ENCODE assay signal across 25 cellular contexts in genomic region chr11:63179446-63180068, GRCh38. TPM values are rescaled to one million over a fixed set of nuclear protein-coding genes. Genes with fewer than 3 reads are reported as not detected.
DNase-seq lines count a peak whose midpoint lies in the region; ATAC-seq and TF ChIP-seq lines count a peak whose summit lies in the region.
"Had no signal": no experiment of that assay in that cellular context is flagged by ENCODE, and none has a peak within 500 bp of the region (broad histone marks: within the 10 kb centered on the region; RNA-seq: fewer than 3 reads in every experiment).

No MANE protein-coding gene starts in this region.

- H3K4me1 ChIP-seq in A673 (ENCODE audit: insufficient read depth, low read length, poor library complexity, severe bottlenecking) (peaks cover 32% of the 10 kb centered on the region), HUES64 (ENCODE audit: insufficient read depth, low read length) (peaks cover 25% of the 10 kb centered on the region), endodermal cell (ENCODE audit: control insufficient read depth, insufficient read depth, low read length) (no peaks in the 10 kb centered on the region)
- H3K4me1 ChIP-seq: SJCRH30 had no signal

- CTCF ChIA-PET in A673 (lab: Charles Lee), result interaction anchor here (1.1 to 1.2 kb wide), 2 partner anchors 144 to 274 kb away, joined by 3 to 4 read pairs; no protein-coding TSS in a partner anchor

- intact Hi-C loops in A673 (cut with micrococcal nuclease; ENCODE audit: unreplicated experiment), result no loop called here

- H3K9ac ChIP-seq in HUES64 (ENCODE audit: low read depth, low read length) (peak overlapping the region; percentile 13; the same call in 1 of the 2 replicates), endodermal cell (ENCODE audit: extremely low read depth, low read length, poor library complexity, severe bottlenecking) (no peak overlapping the region)
- H3K9ac ChIP-seq: GM23248 had no signal

- H3K9me3 ChIP-seq in A673 (ENCODE audit: low read depth, low read length, poor library complexity, severe bottlenecking) (peaks cover 4% of the 10 kb centered on the region), HUES64 (ENCODE audit: insufficient read depth, low read depth, low read length) (peaks cover 3% of the 10 kb centered on the region; the same call in 1 of the 2 replicates), endodermal cell (ENCODE audit: control insufficient read depth, low read length) (peaks cover 7% of the 10 kb centered on the region)
- H3K9me3 ChIP-seq: SJCRH30 had no signal

- TF ChIP-seq CTCF in A673 (conservative IDR thresholded peaks at IDR 0.05; ENCODE audit: low read depth, low read length) (no peak), endodermal cell (conservative IDR thresholded peaks at IDR 0.05) (no peak), foreskin fibroblast (IDR thresholded peaks at IDR 0.05; ENCODE audit: low read depth, low read length) (no peak)

- BruUV-seq in A673 (replicated peaks; lab: Mats Ljungman, UMichigan), result no TSS peak

- 22% methylated on average over 1 of the region's 1 CpG for WGBS in HUES64
- 40 to 63% methylated on average over 1 of the region's 1 CpG for WGBS in endodermal cell (ENCODE audit: insufficient coverage in 1 of 2, insufficient read length in 1 of 2), 2 experiments

- H3K4me3 ChIP-seq in A673 (ENCODE audit: low read depth, low read length, poor library complexity, severe bottlenecking) (no peak overlapping the region), HUES64 (ENCODE audit: low read length) (no peak overlapping the region), endodermal cell (ENCODE audit: low read length) (no peak overlapping the region), foreskin fibroblast (ENCODE audit: low read depth in 1 of 2, low read length in 2 of 2) (no peak overlapping the region)
- H3K4me3 ChIP-seq: GM23248, SJCRH30 had no signal

- no peaks in the 10 kb centered on the region for H3K27me3 Mint-ChIP-seq in endodermal cell (ENCODE audit: insufficient read depth)
- H3K27me3 Mint-ChIP-seq in T-helper 2 cell treated with Interferon-gamma antibody and Interleukin-4, amounts not matched to agents 5 μg/mL and 100 μg/mL, for 36 hours (ENCODE audit: low read depth), result no peaks in the 10 kb centered on the region

- H3K4me3 Mint-ChIP-seq in endodermal cell, result no peak overlapping the region
- H3K4me3 Mint-ChIP-seq in T-helper 2 cell treated with Interferon-gamma antibody and Interleukin-4, amounts not matched to agents 5 μg/mL and 100 μg/mL, for 36 hours, result no peak overlapping the region

- POLR2A ChIA-PET in A673 (lab: Charles Lee; ENCODE audit: low non-redundant PET), result interaction anchor here (0.6 kb wide), 1 partner anchor 64 kb away, joined by 6 read pairs; no protein-coding TSS in a partner anchor

- peaks cover 8% of the 10 kb centered on the region for H3K4me1 Mint-ChIP-seq in endodermal cell
- no peaks in the 10 kb centered on the region for H3K4me1 Mint-ChIP-seq in T-helper 2 cell treated with Interferon-gamma antibody and Interleukin-4, amounts not matched to agents 5 μg/mL and 100 μg/mL, for 36 hours (ENCODE audit: low read depth)

- peak overlapping the region; percentile 13 for H3K27ac Mint-ChIP-seq in endodermal cell
- H3K27ac Mint-ChIP-seq in T-helper 2 cell treated with Interferon-gamma antibody and Interleukin-4, amounts not matched to agents 5 μg/mL and 100 μg/mL, for 36 hours, result no peak overlapping the region

- H3K27ac ChIP-seq in A673 (ENCODE audit: low read depth, low read length, poor library complexity, severe bottlenecking) (peak overlapping the region; percentile 83), HUES64 (ENCODE audit: low read depth, low read length) (peak overlapping the region; percentile 54), endodermal cell (ENCODE audit: low read depth, low read length) (no peak overlapping the region)
- H3K27ac ChIP-seq: 22Rv1, GM23248, SJCRH30 had no signal

- H3K27me3 ChIP-seq in A673 (replicated peaks; ENCODE audit: insufficient read depth, low read depth, low read length, poor library complexity) (no peaks in the 10 kb centered on the region), HUES64 (ENCODE audit: insufficient read depth, low read length) (no peaks in the 10 kb centered on the region), endodermal cell (ENCODE audit: control insufficient read depth, insufficient read depth, low read length, poor library complexity, severe bottlenecking) (no peaks in the 10 kb centered on the region)
- H3K27me3 ChIP-seq: SJCRH30 had no signal

- H3K36me3 ChIP-seq in A673 (ENCODE audit: insufficient read depth, low read length, poor library complexity, severe bottlenecking) (no peaks in the 10 kb centered on the region), HUES64 (ENCODE audit: insufficient read depth, low read length) (no peaks in the 10 kb centered on the region), endodermal cell (ENCODE audit: control insufficient read depth, insufficient read depth, low read length) (no peaks in the 10 kb centered on the region)
- H3K36me3 ChIP-seq: SJCRH30 had no signal

- H3K9me3 Mint-ChIP-seq in endodermal cell, result no peaks in the 10 kb centered on the region
- H3K9me3 Mint-ChIP-seq in T-helper 2 cell treated with Interferon-gamma antibody and Interleukin-4, amounts not matched to agents 5 μg/mL and 100 μg/mL, for 36 hours, result peaks cover 4% of the 10 kb centered on the region

- ATAC-seq in HG03439 (IDR thresholded peaks at IDR 0.05; ENCODE audit: unreplicated experiment), result no peak
- ATAC-seq: PC-3, Right ventricle myocardium inferior, SK-N-SH treated with all-trans-retinoic acid at 6 μM for 48 hours had no signal

- no peaks in the 10 kb centered on the region for H3K36me3 Mint-ChIP-seq in endodermal cell (ENCODE audit: low read depth)
- H3K36me3 Mint-ChIP-seq in T-helper 2 cell treated with Interferon-gamma antibody and Interleukin-4, amounts not matched to agents 5 μg/mL and 100 μg/mL, for 36 hours (ENCODE audit: low read depth), result no peaks in the 10 kb centered on the region

- DNase-seq in A673 (ENCODE audit: low spot score), result peak; percentile 77
- DNase-seq in endodermal cell, result no peak
- peak; percentile 52 for DNase-seq in islet precursor cell
- no peak for DNase-seq in foreskin fibroblast
- no peak for DNase-seq in T-helper 2 cell treated with Interferon-gamma antibody and Interleukin-4, amounts not matched to agents 5 μg/mL and 100 μg/mL, for 36 hours (ENCODE audit: low spot score)
- DNase-seq in NCI-H1930 (lab: John Stamatoyannopoulos, UW), result no peak
- DNase-seq: ACHN, Calu3, DMS153, GM23248, HCEC 1CT, NCI-H1092 treated with DMSO at 0.1 percent for 48 hours, NCI-H1436, NCI-H187, NCI-H2107, NCI-H524, NCI-H748 treated with DMSO at 0.1 percent for 48 hours, PC-3, SJCRH30 had no signal

RNA-seq across cellular contexts. Expression of gene SLC22A24, which starts 35.5 kb away (rescaled TPM):
- total RNA-seq in A673 (2021) (not detected in 2 replicates), endodermal cell (not detected)
- polyA plus RNA-seq in HUES64 (2013, experiment 1 of 2), result not detected
- polyA plus RNA-seq in HUES64 (2013, experiment 2 of 2), result not detected
- not detected for polyA plus RNA-seq in endodermal cell (2013, experiment 1 of 2)
- polyA plus RNA-seq in endodermal cell (2013, experiment 2 of 2), result not detected
- total RNA-seq: Calu3, GM23248, PC-3, Right ventricle myocardium inferior, SJCRH30 had no signal
- polyA plus RNA-seq: BJ, GM23248 had no signal

Comparison
In these comparisons a context has a peak if more than half of its experiments do, and no peak if none do; other contexts are left out.
1. DNase-seq: peak in A673 (single experiment) and islet precursor cell (single experiment); none in endodermal cell (single experiment), foreskin fibroblast (0 of 2), T-helper 2 cell treated with Interferon-gamma antibody and Interleukin-4, amounts not matched to agents 5 μg/mL and 100 μg/mL, for 36 hours (single experiment) and NCI-H1930 (0 of 2).